ENCODE assay signal across 25 cellular contexts in genomic region chr6:64037421-64037820, GRCh38.
"Had no signal": no experiment of that assay in that cellular context is flagged by ENCODE, and none has a peak within 500 bp of the region (broad histone marks: within the 10 kb centered on the region; RNA-seq: fewer than 3 reads in every experiment).

No MANE protein-coding gene starts in this region.

- H3K4me1 ChIP-seq: left lung, lower lobe of right lung, right atrium auricular region, right lobe of liver, tibial nerve had no signal

- H3K27ac ChIP-seq: left lung, lower lobe of right lung, ovary, right atrium auricular region, right lobe of liver, tibial nerve, uterus had no signal

- H3K36me3 ChIP-seq: left lung, lower lobe of right lung, ovary, right atrium auricular region, right lobe of liver, tibial nerve, uterus had no signal

- H3K4me3 ChIP-seq: left lung, lower lobe of right lung, mucosa of descending colon, ovary, right atrium auricular region, right lobe of liver, smooth muscle cell, tibial nerve, uterus had no signal

- FAIRE-seq: islet of Langerhans, kidney had no signal

- ATAC-seq: left colon; left lung; lower lobe of right lung; mucosa of descending colon; naive thymus-derived CD4-positive, alpha-beta T cell; natural killer cell treated with Interleukin-12 subunit alpha and Interleukin-12 subunit beta and Interleukin-15 and Interleukin-18, amount 100 ng/mL, for 72 hours; right lobe of liver; stimulated activated memory B cell treated with anti-CD40 and anti-IgM and Interleukin-4, amounts not matched to agents 10 μg/mL and 1 μg/mL and 100 μg/mL, for 72 hours; stimulated activated naive CD8-positive, alpha-beta T cell treated with anti-CD3 and anti-CD28 coated beads, Interleukin-15, amount 100 ng/mL, for 72 hours had no signal

- H3K27me3 ChIP-seq: left lung, right atrium auricular region, right lobe of liver, tibial nerve, uterus had no signal

- H3K9me3 ChIP-seq: left lung, lower lobe of right lung, mucosa of descending colon, ovary, right atrium auricular region, right lobe of liver, tibial nerve, uterus had no signal

- DNase-seq: hypothalamus; immature natural killer cell; kidney; left colon; left lung; lower lobe of right lung; midbrain; mucosa of descending colon; naive thymus-derived CD4-positive, alpha-beta T cell; ovary; right lobe of liver; stimulated activated CD4-positive, alpha-beta T cell treated with anti-CD3 and anti-CD28 coated beads, Interleukin-1b, Interleukin-23, amount 100 ng/mL, for 48 hours; stimulated activated CD4-positive, alpha-beta T cell treated with anti-CD3 and anti-CD28 coated beads, Interleukin-2, amount 100 ng/mL, for 48 hours; stimulated activated CD4-positive, alpha-beta T cell treated with anti-CD3 and anti-CD28 coated beads, Interleukin-4, amount 100 ng/mL, for 4 hours; stimulated activated CD8-positive, alpha-beta memory T cell treated with anti-CD3 and anti-CD28 coated beads, Interleukin-4, amount 100 ng/mL, for 48 hours; stimulated activated naive CD4-positive, alpha-beta T cell treated with Interleukin-2 at 50 U/mL for 16 hours; stimulated activated naive CD8-positive, alpha-beta T cell treated with anti-CD3 and anti-CD28 coated beads, Interleukin-15, amount 100 ng/mL, for 72 hours; substantia nigra; uterus had no signal
